In the genomic region with DNA sequence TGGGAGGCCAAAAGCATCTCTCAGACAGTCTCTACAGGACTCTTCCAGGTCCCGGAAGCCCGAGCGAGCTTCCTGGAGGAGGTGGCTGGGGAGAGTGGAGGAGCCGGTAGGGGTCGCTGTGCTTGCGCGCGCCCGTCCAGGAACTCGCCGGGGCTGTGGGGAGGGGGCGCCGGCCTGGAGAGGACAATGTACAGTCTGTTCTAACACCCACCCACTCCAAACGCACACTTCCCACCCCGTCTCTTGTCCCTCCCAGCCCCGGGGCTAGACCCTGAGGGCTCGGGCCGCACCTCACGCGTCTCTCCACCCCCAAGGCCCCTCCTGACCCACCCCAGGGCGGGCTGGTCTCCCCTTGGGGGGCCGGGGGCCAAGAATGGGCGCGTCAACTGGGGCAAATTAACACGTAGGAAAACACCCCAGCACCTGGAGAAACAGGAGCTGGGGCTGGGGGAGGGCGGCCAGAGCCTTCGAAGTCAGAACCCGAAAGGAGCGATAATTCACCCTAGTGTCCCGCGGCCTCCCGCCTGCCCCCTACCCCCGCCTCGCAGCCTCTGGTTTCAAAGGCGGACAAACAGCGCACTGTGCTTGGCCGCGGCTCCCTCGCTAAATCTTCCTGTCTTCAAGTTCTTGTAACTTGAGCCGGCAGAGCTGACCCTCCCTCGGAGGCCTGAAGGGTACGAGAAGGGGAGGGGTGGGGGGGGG, we compare ENCODE assay signal across 9 cellular contexts.
DNase-seq lines count a peak whose midpoint lies in the region; ATAC-seq, FAIRE-seq and TF ChIP-seq lines count a peak whose summit lies in the region.
"Had no signal": no experiment of that assay in that cellular context is flagged by ENCODE, and none has a peak within 500 bp of the region (broad histone marks: within the 10 kb centered on the region; RNA-seq: fewer than 3 reads in every experiment).

No MANE protein-coding gene starts in this region.

- no peak for DNase-seq in activated naive CD8-positive, alpha-beta T cell treated with anti-CD3 and anti-CD28 coated beads for 36 hours
- DNase-seq in adipocyte (ENCODE audit: low read depth) (peak; percentile 63), keratinocyte (ENCODE audit: low read depth, low spot score) (no peak), type B pancreatic cell (ENCODE audit: extremely low spot score, unreplicated experiment) (peak; percentile 89), HuH-7.5 (ENCODE audit: low spot score) (no peak)
- no peak for DNase-seq in effector memory CD4-positive, alpha-beta T cell

- H3K79me2 ChIP-seq in keratinocyte (ENCODE audit: control insufficient read depth, insufficient read depth, low read length), result no peaks in the 10 kb centered on the region

- H3K4me2 ChIP-seq in keratinocyte (ENCODE audit: control insufficient read depth, extremely low read depth, insufficient read depth, low read depth, low read length), result no peak overlapping the region

- H3K4me1 ChIP-seq in adipocyte (ENCODE audit: control insufficient read depth, insufficient read depth, low read length) (peaks cover 15% of the 10 kb centered on the region), keratinocyte (ENCODE audit: control insufficient read depth, extremely low read depth, insufficient read depth, low read length) (no peaks in the 10 kb centered on the region)
- peaks cover 38% of the 10 kb centered on the region for H3K4me1 ChIP-seq in effector memory CD4-positive, alpha-beta T cell (ENCODE audit: control insufficient read depth, insufficient read depth, low read length, poor library complexity, severe bottlenecking)

- H3K9me3 Mint-ChIP-seq in activated naive CD8-positive, alpha-beta T cell (ENCODE audit: low read depth), result no peaks in the 10 kb centered on the region
- no peaks in the 10 kb centered on the region for H3K9me3 Mint-ChIP-seq in activated naive CD8-positive, alpha-beta T cell treated with anti-CD3 and anti-CD28 coated beads for 36 hours
- H3K9me3 Mint-ChIP-seq in type B pancreatic cell, result no peaks in the 10 kb centered on the region

- no peak overlapping the region for H3K27ac Mint-ChIP-seq in activated naive CD8-positive, alpha-beta T cell
- no peak overlapping the region for H3K27ac Mint-ChIP-seq in activated naive CD8-positive, alpha-beta T cell treated with anti-CD3 and anti-CD28 coated beads for 36 hours
- peak overlapping the region; percentile 46 for H3K27ac Mint-ChIP-seq in type B pancreatic cell

- dilution Hi-C loops in keratinocyte (cut with MboI; ENCODE audit: extremely low pct_ligation_motif_present, low sequenced_read_pairs), result no loop called here

- no peaks in the 10 kb centered on the region for H3K9me1 ChIP-seq in keratinocyte (ENCODE audit: control insufficient read depth, extremely low read depth, insufficient read depth, low read length)

- ATAC-seq in HG03354 (IDR thresholded peaks at IDR 0.05; ENCODE audit: poor library complexity, severe bottlenecking, unreplicated experiment), result no peak

- H3K9ac ChIP-seq in adipocyte (ENCODE audit: low read length) (peak overlapping the region; percentile 16), keratinocyte (ENCODE audit: control insufficient read depth, extremely low read depth, insufficient read depth, low read length) (no peak overlapping the region)

- no peak overlapping the region for H3K27ac ChIP-seq in keratinocyte (ENCODE audit: control insufficient read depth, insufficient read depth, low read length)
- H3K27ac ChIP-seq in effector memory CD4-positive, alpha-beta T cell (ENCODE audit: insufficient read depth, low read length, poor library complexity, severe bottlenecking), result no peak overlapping the region

- no peak overlapping the region for H2AFZ ChIP-seq in keratinocyte (ENCODE audit: control insufficient read depth, low read length)

- H3K4me3 ChIP-seq in adipocyte (ENCODE audit: low read length) (no peak overlapping the region), keratinocyte (ENCODE audit: control insufficient read depth in 2 of 3, extremely low read depth in 1 of 3, insufficient read depth in 2 of 3, low read depth in 1 of 3, low read length in 3 of 3) (no peak overlapping the region)
- no peak overlapping the region for H3K4me3 ChIP-seq in effector memory CD4-positive, alpha-beta T cell (ENCODE audit: insufficient read depth, low read depth, low read length, poor library complexity, severe bottlenecking)

- peak overlapping the region; percentile 47 for H3K4me3 Mint-ChIP-seq in activated naive CD8-positive, alpha-beta T cell
- no peak overlapping the region for H3K4me3 Mint-ChIP-seq in activated naive CD8-positive, alpha-beta T cell treated with anti-CD3 and anti-CD28 coated beads for 36 hours
- peak overlapping the region; percentile 57 for H3K4me3 Mint-ChIP-seq in type B pancreatic cell

- H3K9me3 ChIP-seq in adipocyte (ENCODE audit: control insufficient read depth, low read length) (peaks cover 8% of the 10 kb centered on the region), keratinocyte (ENCODE audit: control insufficient read depth, low read depth, low read length) (no peaks in the 10 kb centered on the region)
- no peaks in the 10 kb centered on the region for H3K9me3 ChIP-seq in effector memory CD4-positive, alpha-beta T cell (ENCODE audit: control insufficient read depth, low read length)

- peaks cover 4% of the 10 kb centered on the region for H3K27me3 Mint-ChIP-seq in activated naive CD8-positive, alpha-beta T cell
- H3K27me3 Mint-ChIP-seq in activated naive CD8-positive, alpha-beta T cell treated with anti-CD3 and anti-CD28 coated beads for 36 hours, result peaks cover 13% of the 10 kb centered on the region
- peaks cover under 1% of the 10 kb centered on the region for H3K27me3 Mint-ChIP-seq in type B pancreatic cell

- no peak for FAIRE-seq in keratinocyte (lab: Jason Lieb, UNC)
- FAIRE-seq: GM18507 had no signal

- H3K36me3 ChIP-seq in adipocyte (ENCODE audit: control insufficient read depth, insufficient read depth, low read length, severe bottlenecking) (no peaks in the 10 kb centered on the region), keratinocyte (ENCODE audit: control insufficient read depth in 2 of 2, extremely low read depth in 1 of 2, insufficient read depth in 2 of 2, low read length in 2 of 2) (no peaks in the 10 kb centered on the region)
- H3K36me3 ChIP-seq in effector memory CD4-positive, alpha-beta T cell (ENCODE audit: control insufficient read depth, insufficient read depth, low read length), result no peaks in the 10 kb centered on the region

- TF ChIP-seq CTCF in keratinocyte (optimal IDR thresholded peaks at IDR 0.05 in 1 of 3, IDR thresholded peaks at IDR 0.05 in 1 of 3, conservative IDR thresholded peaks at IDR 0.05 in 1 of 3; ENCODE audit: extremely low read depth in 1 of 3, insufficient read depth in 2 of 3, low read length in 3 of 3) (peak; percentile 22 to 47 (median 27)), type B pancreatic cell (conservative IDR thresholded peaks at IDR 0.05) (peak; percentile 98)

- peaks cover 49% of the 10 kb centered on the region for H3K27me3 ChIP-seq in adipocyte (replicated peaks; ENCODE audit: control insufficient read depth, insufficient read depth, low read length)
- peaks cover 48% of the 10 kb centered on the region for H3K27me3 ChIP-seq in keratinocyte (ENCODE audit: control insufficient read depth, extremely low read depth, insufficient read depth, low read length)
- no peaks in the 10 kb centered on the region for H3K27me3 ChIP-seq in effector memory CD4-positive, alpha-beta T cell (replicated peaks; ENCODE audit: control insufficient read depth, insufficient read depth, low read length, poor library complexity, severe bottlenecking)

- H3K4me1 Mint-ChIP-seq in activated naive CD8-positive, alpha-beta T cell (ENCODE audit: low read depth), result peaks cover 44% of the 10 kb centered on the region
- peaks cover 32% of the 10 kb centered on the region for H3K4me1 Mint-ChIP-seq in activated naive CD8-positive, alpha-beta T cell treated with anti-CD3 and anti-CD28 coated beads for 36 hours
- peaks cover 47% of the 10 kb centered on the region for H3K4me1 Mint-ChIP-seq in type B pancreatic cell (ENCODE audit: unreplicated experiment)

- H4K20me1 ChIP-seq in keratinocyte (ENCODE audit: control insufficient read depth, extremely low read depth, insufficient read depth, low read length), result no peaks in the 10 kb centered on the region

- H3K36me3 Mint-ChIP-seq in activated naive CD8-positive, alpha-beta T cell, result no peaks in the 10 kb centered on the region
- H3K36me3 Mint-ChIP-seq in activated naive CD8-positive, alpha-beta T cell treated with anti-CD3 and anti-CD28 coated beads for 36 hours, result peaks cover 3% of the 10 kb centered on the region
- H3K36me3 Mint-ChIP-seq in type B pancreatic cell, result no peaks in the 10 kb centered on the region

Comparison
In these comparisons a context has a peak if more than half of its experiments do, and no peak if none do; other contexts are left out.
1. DNase-seq: peak in adipocyte (single experiment) and type B pancreatic cell (single experiment); none in activated naive CD8-positive, alpha-beta T cell treated with anti-CD3 and anti-CD28 coated beads for 36 hours (single experiment), keratinocyte (single experiment), HuH-7.5 (single experiment) and effector memory CD4-positive, alpha-beta T cell (0 of 3).